In genomic region chr6:71080151-71080550, GRCh38 we compare ENCODE assay signal across 17 cellular contexts.
"Had no signal": no experiment of that assay in that cellular context is flagged by ENCODE, and none has a peak within 500 bp of the region (broad histone marks: within the 10 kb centered on the region; RNA-seq: fewer than 3 reads in every experiment).

No MANE protein-coding gene starts in this region.

- H3K27me3 ChIP-seq: cardiac muscle cell, gastrocnemius medialis, neutrophil, thyroid gland had no signal

- H3K27ac ChIP-seq: cardiac muscle cell, epithelial cell of prostate, gastrocnemius medialis, neutrophil, parathyroid adenoma, thyroid gland, WERI-Rb-1 had no signal

- H3K9me3 ChIP-seq: gastrocnemius medialis, thyroid gland had no signal

- H3K4me1 ChIP-seq: parathyroid adenoma had no signal

- H2AFZ ChIP-seq: parathyroid adenoma had no signal

- H3K36me3 ChIP-seq: cardiac muscle cell, gastrocnemius medialis, neutrophil, thyroid gland, WERI-Rb-1 had no signal

- ATAC-seq: effector memory CD8-positive, alpha-beta T cell; gastrocnemius medialis; natural killer cell had no signal

- H3K79me2 ChIP-seq: parathyroid adenoma had no signal

- H3K4me3 ChIP-seq: cardiac muscle cell, gastrocnemius medialis, thyroid gland had no signal

- H3K9ac ChIP-seq: parathyroid adenoma had no signal

- DNase-seq: activated CD4-positive, alpha-beta T cell treated with anti-CD3 and anti-CD28 coated beads, Interleukin-2, amount 50 U/mL, for 4 hours; activated gamma-delta T cell; effector memory CD8-positive, alpha-beta T cell; gastrocnemius medialis; head of caudate nucleus; kidney; mesendoderm; natural killer cell; stimulated activated CD4-positive, alpha-beta T cell treated with anti-CD3 and anti-CD28 coated beads, Interleukin-1b, Interleukin-23, amount 100 ng/mL, for 48 hours; stimulated activated CD8-positive, alpha-beta memory T cell treated with anti-CD3 and anti-CD28 coated beads, Interleukin-4, amount 100 ng/mL, for 48 hours; stimulated activated naive CD4-positive, alpha-beta T cell; thyroid gland; WERI-Rb-1 had no signal
